In the genomic region with DNA sequence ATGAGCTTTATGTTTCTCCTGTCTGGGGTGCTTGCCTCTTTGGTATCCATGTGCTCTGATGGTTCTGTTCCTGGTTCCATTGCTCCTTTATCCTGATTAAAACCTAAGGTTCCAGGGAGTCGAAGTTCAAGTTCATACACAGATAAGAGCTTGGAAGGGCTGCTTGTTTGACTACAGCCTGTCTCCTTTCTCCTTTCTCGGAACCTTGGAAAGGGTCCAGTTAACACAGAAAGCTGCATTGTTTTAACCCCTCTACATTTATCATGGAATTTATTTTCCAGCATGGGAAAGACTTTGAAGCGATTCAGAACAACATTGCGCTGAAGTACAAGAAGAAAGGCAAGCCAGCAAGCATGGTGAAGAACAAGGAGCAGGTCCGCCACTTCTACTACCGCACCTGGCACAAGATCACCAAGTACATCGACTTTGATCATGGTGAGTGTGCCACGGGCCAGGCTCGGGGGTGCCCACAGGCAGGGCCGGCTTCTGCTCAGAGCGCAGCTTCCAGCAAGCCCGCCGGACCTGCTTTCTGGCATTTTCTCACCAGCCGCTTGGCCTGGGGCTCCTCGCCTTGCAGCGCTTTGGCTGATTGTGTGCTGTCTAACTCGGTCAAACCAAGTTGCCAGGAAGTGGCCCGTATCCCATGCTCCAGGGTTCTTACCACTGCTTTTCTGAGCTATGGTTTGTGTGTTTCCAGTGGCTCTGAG, we compare ENCODE assay signal across 17 cellular contexts. TPM values are rescaled to one million over a fixed set of nuclear protein-coding genes. Genes with fewer than 3 reads are reported as not detected.
A peak's percentile ranks its signal among the peaks of the same experiment; 100 is the strongest.
DNase-seq lines count a peak whose midpoint lies in the region; TF ChIP-seq lines count a peak whose summit lies in the region.
"Had no signal": no experiment of that assay in that cellular context is flagged by ENCODE, and none has a peak within 500 bp of the region (broad histone marks: within the 10 kb centered on the region; RNA-seq: fewer than 3 reads in every experiment).

No MANE protein-coding gene starts in this region.

- TF ChIP-seq CTCF in C4-2B (conservative IDR thresholded peaks at IDR 0.05) (no peak), vagina (IDR thresholded peaks at IDR 0.05) (no peak), hepatocyte (IDR thresholded peaks at IDR 0.05; ENCODE audit: poor library complexity) (no peak)

- peaks cover 25% of the 10 kb centered on the region for H4K20me1 ChIP-seq in hepatocyte (ENCODE audit: insufficient read depth, poor library complexity, severe bottlenecking)

- no peak overlapping the region for H3K4me3 ChIP-seq in HAP-1
- no peak overlapping the region for H3K4me3 ChIP-seq in vagina
- H3K4me3 ChIP-seq in hepatocyte: no peak overlapping the region
- H3K4me3 ChIP-seq: BLaER1, GM12878 had no signal

- no peak for TF ChIP-seq POLR2A in vagina (IDR thresholded peaks at IDR 0.05)

- in situ Hi-C loops in HAP-1 (cut with MboI; ENCODE audit: low sequenced_read_pairs): no loop called here

- whole genome bisulfite sequencing in hepatocyte (ENCODE audit: low lambda C conversion rate, missing lambda C conversion rate): 96% methylated on average over 18 of the region's 18 CpGs

- H3K4me1 ChIP-seq in HAP-1: no peaks in the 10 kb centered on the region
- no peaks in the 10 kb centered on the region for H3K4me1 ChIP-seq in vagina
- H3K4me1 ChIP-seq in hepatocyte (ENCODE audit: insufficient read depth): no peaks in the 10 kb centered on the region
- H3K4me1 ChIP-seq: BLaER1 had no signal

- H3K27ac ChIP-seq in C4-2B (peak overlapping the region; percentile 89), cingulate gyrus (ENCODE audit: low read depth, low read length) (peak overlapping the region; percentile 44), vagina (no peak overlapping the region), hepatocyte (no peak overlapping the region)

- H3K36me3 ChIP-seq in HAP-1 (replicated peaks) (peaks cover 36% of the 10 kb centered on the region), vagina (peaks cover 0 to 38% of the 10 kb centered on the region in 2 donors), hepatocyte (replicated peaks; ENCODE audit: insufficient read depth, low read depth) (no peaks in the 10 kb centered on the region)

- DNase-seq in globus pallidus (ENCODE audit: low spot score) (peak; percentile 47), pons (ENCODE audit: low spot score) (peak; percentile 66), HAP-1 (ENCODE audit: low spot score in 2 of 2) (no peak), HUDEP-2 (lab: John Stamatoyannopoulos, UW; ENCODE audit: unreplicated experiment in 76 of 76) (no peak), vagina (ENCODE audit: extremely low spot score in 2 of 2) (no peak), hepatocyte (ENCODE audit: low spot score) (no peak)
- DNase-seq: 8988T; AML-193; Calu3; CD4-positive, CD25-positive, alpha-beta regulatory T cell; DMS 273 treated with DMSO at 0.1 percent for 48 hours; HCEC 1CT; HFFc6 had no signal

- no peaks in the 10 kb centered on the region for H3K27me3 ChIP-seq in HAP-1 (ENCODE audit: low read depth)
- no peaks in the 10 kb centered on the region for H3K27me3 ChIP-seq in vagina
- no peaks in the 10 kb centered on the region for H3K27me3 ChIP-seq in hepatocyte
- H3K27me3 ChIP-seq: BLaER1 had no signal

- H3K79me2 ChIP-seq in hepatocyte: peaks cover 80% of the 10 kb centered on the region

- no peak overlapping the region for H2AFZ ChIP-seq in hepatocyte

- H3K9me2 ChIP-seq in hepatocyte (replicated peaks; ENCODE audit: insufficient read depth): no peaks in the 10 kb centered on the region

- H3K9me3 ChIP-seq in HAP-1 (no peaks in the 10 kb centered on the region), vagina (no peaks in the 10 kb centered on the region), hepatocyte (ENCODE audit: low read depth) (no peaks in the 10 kb centered on the region)
- H3K9me3 ChIP-seq: BLaER1 had no signal

- no peak overlapping the region for H3K4me2 ChIP-seq in hepatocyte
- H3K4me2 ChIP-seq: BLaER1 had no signal

- intact Hi-C loops in vagina (cut with DNase I): no loop called here

RNA-seq across cellular contexts. Expression of a gene that starts 19.9 kb away (rescaled TPM):
- total RNA-seq in vagina (13.8 TPM), hepatocyte (7.0 and 8.2 TPM in 2 replicates)
- 6.7 and 9.9 TPM in 2 replicates for polyA plus RNA-seq in hepatocyte

RNA-seq across cellular contexts. Expression of a gene that starts 20.2 kb away (rescaled TPM):
- 29.2 TPM for total RNA-seq in vagina
- 18.8 and 21.5 TPM in 2 replicates for total RNA-seq in hepatocyte
- 18.5 and 22.9 TPM in 2 replicates for polyA plus RNA-seq in hepatocyte

RNA-seq across cellular contexts. Expression of a gene that starts 46.0 kb away (rescaled TPM):
- total RNA-seq in vagina (19.9 TPM), hepatocyte (52.0 and 56.1 TPM in 2 replicates)
- 7.8 and 9.2 TPM in 2 replicates for polyA plus RNA-seq in hepatocyte

Comparison
In these comparisons a context has a peak if more than half of its experiments do, and no peak if none do; other contexts are left out.
1. H3K27ac ChIP-seq: peak in C4-2B (single experiment) and cingulate gyrus (single experiment); none in vagina (single experiment) and hepatocyte (single experiment).
2. DNase-seq: peak in globus pallidus (single experiment) and pons (single experiment); none in HAP-1 (0 of 2), HUDEP-2 (0 of 76), vagina (0 of 2) and hepatocyte (single experiment).